28 cellular contexts compared by ENCODE assay signal in the genomic region with DNA sequence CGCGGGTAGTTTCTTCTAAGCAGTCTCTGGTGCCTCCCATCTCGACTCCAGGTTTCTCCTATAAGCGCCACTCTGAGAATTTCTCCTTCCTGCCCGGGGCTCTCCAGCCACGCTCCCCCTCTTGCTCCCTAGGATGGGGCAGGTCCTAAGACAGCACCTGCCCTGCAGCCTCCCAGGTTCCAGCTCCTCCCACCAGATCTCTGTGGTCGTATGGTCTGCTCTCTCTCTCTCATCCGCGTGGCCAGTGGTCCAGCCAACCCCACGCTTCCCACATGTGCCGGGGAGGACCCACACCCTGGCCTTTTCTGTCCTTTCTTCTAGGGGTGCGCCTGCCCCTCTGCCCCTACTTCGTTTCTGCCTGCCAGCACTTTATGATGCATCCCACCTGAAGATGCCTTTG. TPM values are rescaled to one million over a fixed set of nuclear protein-coding genes. Genes with fewer than 3 reads are reported as not detected.
A peak's percentile ranks its signal among the peaks of the same experiment; 100 is the strongest.
DNase-seq lines count a peak whose midpoint lies in the region; ATAC-seq, FAIRE-seq and TF ChIP-seq lines count a peak whose summit lies in the region.
"Had no signal": no experiment of that assay in that cellular context is flagged by ENCODE, and none has a peak within 500 bp of the region (broad histone marks: within the 10 kb centered on the region; RNA-seq: fewer than 3 reads in every experiment).

No MANE protein-coding gene starts in this region.

- no peak overlapping the region for H3K4me3 Mint-ChIP-seq in CD8-positive, alpha-beta memory T cell
- no peak overlapping the region for H3K4me3 Mint-ChIP-seq in progenitor cell of endocrine pancreas (ENCODE audit: low read depth)
- H3K4me3 Mint-ChIP-seq in CD8-positive, alpha-beta T cell, result no peak overlapping the region
- H3K4me3 Mint-ChIP-seq: activated B cell treated with CpG ODN at 0.5 μM for 24 hours; activated naive CD8-positive, alpha-beta T cell treated with anti-CD3 and anti-CD28 coated beads, Interleukin-2, amount 10 ng/mL, durations not matched to agents 7 days and 5 days; memory B cell had no signal

- peaks cover 12 to 57% (median 13%) of the 10 kb centered on the region in 3 donors for H3K36me3 Mint-ChIP-seq in CD8-positive, alpha-beta memory T cell
- peaks cover 22% of the 10 kb centered on the region for H3K36me3 Mint-ChIP-seq in progenitor cell of endocrine pancreas (ENCODE audit: insufficient read depth)
- H3K36me3 Mint-ChIP-seq in CD8-positive, alpha-beta T cell, result peaks cover 47% of the 10 kb centered on the region

- no peak overlapping the region for H3K4me2 ChIP-seq in H1 (ENCODE audit: insufficient read depth in 1 of 2, low read depth in 2 of 2, low read length in 2 of 2)

- H3K23me2 ChIP-seq in H1 (ENCODE audit: low read depth, low read length), result no peaks in the 10 kb centered on the region

- no peak overlapping the region for H2AFZ ChIP-seq in H1 (ENCODE audit: low read length)

- H2BK5ac ChIP-seq in H1 (ENCODE audit: low read depth, low read length), result no peak overlapping the region

- no peak overlapping the region for H2BK120ac ChIP-seq in H1 (replicated peaks; ENCODE audit: low read depth, low read length)

- peaks cover 4 to 8% (median 6%) of the 10 kb centered on the region in 5 donors for H3K9me3 Mint-ChIP-seq in CD8-positive, alpha-beta memory T cell
- H3K9me3 Mint-ChIP-seq in progenitor cell of endocrine pancreas (ENCODE audit: low read depth), result peaks cover 8% of the 10 kb centered on the region
- H3K9me3 Mint-ChIP-seq in CD8-positive, alpha-beta T cell, result no peaks in the 10 kb centered on the region

- no peak overlapping the region for H3K9ac ChIP-seq in H1 (replicated peaks in 1 of 4; ENCODE audit: extremely low read depth in 1 of 4, low read depth in 3 of 4, low read length in 3 of 4)

- 88% methylated on average over 13 of the region's 13 CpGs; no CpG with 5 or more reads in 1 of the 2 experiments for WGBS in H1 (ENCODE audit: extremely low coverage in 1 of 2, insufficient coverage in 1 of 2, insufficient read length in 1 of 2, insufficient replicate concordance in 2 of 2, low coverage in 1 of 2, low lambda C conversion rate in 2 of 2, missing lambda C conversion rate in 1 of 2), 2 experiments
- 88 to 94% methylated on average over 11 to 13 of the region's 13 CpGs for WGBS in body of pancreas, 2 donors

- no peak for DNase-seq in CD8-positive, alpha-beta memory T cell
- DNase-seq in Panc1 (ENCODE audit: low read depth, low spot score), result no peak
- DNase-seq in H1 (ENCODE audit: low read depth in 1 of 2, low spot score in 2 of 2), result no peak
- DNase-seq in progenitor cell of endocrine pancreas (ENCODE audit: low spot score, unreplicated experiment), result no peak
- DNase-seq in body of pancreas, result no peak
- no peak for DNase-seq in CD8-positive, alpha-beta T cell
- no peak for DNase-seq in AG20443 (ENCODE audit: low spot score)
- DNase-seq: activated B cell treated with CpG ODN at 0.5 μM for 24 hours; activated CD4-positive, alpha-beta T cell treated with anti-CD3 and anti-CD28 coated beads, Interleukin-2, amount 50 U/mL, for 48 hours; activated CD8-positive, alpha-beta memory T cell treated with anti-CD3 and anti-CD28 coated beads, Interleukin-2, amount 50 U/mL, for 4 hours; activated naive CD8-positive, alpha-beta T cell treated with anti-CD3 and anti-CD28 coated beads, Interleukin-2, amount 10 ng/mL, durations not matched to agents 7 days and 5 days; BE2C; COR-L47; cortex of kidney; glutamatergic neuron; kidney glomerular epithelial cell; naive B cell; NCI-H1930; NCI-H2227 treated with DMSO at 0.1 percent for 48 hours; NCI-H748 treated with DMSO at 0.1 percent for 48 hours; SW 1271; uterus had no signal

- H3K27ac ChIP-seq in CD8-positive, alpha-beta memory T cell (ENCODE audit: low read depth, low read length), result no peak overlapping the region
- H3K27ac ChIP-seq in Panc1 (ENCODE audit: low read length) (peak overlapping the region; percentile 6; the same call in 1 of the 2 replicates), H1 (ENCODE audit: low read depth, low read length) (no peak overlapping the region), body of pancreas (no peak overlapping the region)
- no peak overlapping the region for H3K27ac ChIP-seq in CD8-positive, alpha-beta T cell (ENCODE audit: low read depth, low read length)
- H3K27ac ChIP-seq: skin epidermis, uterus had no signal

- no peaks in the 10 kb centered on the region for H4K20me1 ChIP-seq in H1 (replicated peaks in 1 of 2; ENCODE audit: control insufficient read depth in 1 of 2, insufficient read depth in 2 of 2, low read length in 2 of 2)

- H2BK15ac ChIP-seq in H1 (ENCODE audit: low read length), result no peak overlapping the region

- peak overlapping the region in 5 of 8 donors; percentile 14 to 66 (median 27) for H3K27ac Mint-ChIP-seq in CD8-positive, alpha-beta memory T cell
- peak overlapping the region; percentile 18 for H3K27ac Mint-ChIP-seq in progenitor cell of endocrine pancreas
- no peak overlapping the region for H3K27ac Mint-ChIP-seq in CD8-positive, alpha-beta T cell
- H3K27ac Mint-ChIP-seq: activated B cell treated with CpG ODN at 0.5 μM for 24 hours; activated naive CD8-positive, alpha-beta T cell treated with anti-CD3 and anti-CD28 coated beads, Interleukin-2, amount 10 ng/mL, durations not matched to agents 7 days and 5 days; activated T-helper 2 cell treated with anti-CD3 and anti-CD28 coated beads, Interferon-gamma antibody, Interleukin-2, Interleukin-4, amounts not matched to agents 10 μg/mL and 5 μg/mL and 100 μg/mL, durations not matched to agents 14 hours and 24 hours and 36 hours; IgD-negative memory B cell; memory B cell had no signal

- H3K79me1 ChIP-seq in H1 (ENCODE audit: low read depth, low read length), result no peaks in the 10 kb centered on the region

- no peak overlapping the region for H3K14ac ChIP-seq in H1 (ENCODE audit: insufficient read length)

- no peak for TF ChIP-seq EP300 in H1 (IDR thresholded peaks at IDR 0.05; ENCODE audit: borderline replicate concordance in 1 of 2, low read depth in 2 of 2, low read length in 2 of 2)

- peaks cover 4% of the 10 kb centered on the region for H3K9me3 ChIP-seq in CD8-positive, alpha-beta memory T cell (ENCODE audit: low read length)
- H3K9me3 ChIP-seq in Panc1 (ENCODE audit: control insufficient read depth, insufficient read depth, low read depth, low read length), result peaks cover 6% of the 10 kb centered on the region; the same call in 1 of the 2 replicates
- no peaks in the 10 kb centered on the region for H3K9me3 ChIP-seq in H1 (ENCODE audit: insufficient read depth in 2 of 2, low read depth in 1 of 2, low read length in 1 of 2)
- no peaks in the 10 kb centered on the region for H3K9me3 ChIP-seq in body of pancreas
- no peaks in the 10 kb centered on the region for H3K9me3 ChIP-seq in CD8-positive, alpha-beta T cell (ENCODE audit: low read length)
- H3K9me3 ChIP-seq: BE2C had no signal

- peak overlapping the region; percentile 8 for H3K4ac ChIP-seq in H1 (replicated peaks; ENCODE audit: insufficient read length, low read depth, low read length)

- no peak overlapping the region for H2AK5ac ChIP-seq in H1 (ENCODE audit: low read depth, low read length)

- no peaks in the 10 kb centered on the region for H3K27me3 ChIP-seq in CD8-positive, alpha-beta memory T cell (ENCODE audit: insufficient read depth, low read length, poor library complexity, severe bottlenecking)
- H3K27me3 ChIP-seq in Panc1 (ENCODE audit: control insufficient read depth, insufficient read depth, low read length) (no peaks in the 10 kb centered on the region), H1 (replicated peaks in 1 of 4; ENCODE audit: control insufficient read depth in 3 of 4, extremely low read depth in 1 of 4, insufficient read depth in 3 of 4, low read length in 3 of 4) (no peaks in the 10 kb centered on the region), body of pancreas (no peaks in the 10 kb centered on the region)
- no peaks in the 10 kb centered on the region for H3K27me3 ChIP-seq in CD8-positive, alpha-beta T cell (ENCODE audit: insufficient read depth, low read length)
- H3K27me3 ChIP-seq: BE2C, uterus had no signal

- H3K79me2 ChIP-seq in H1 (ENCODE audit: control insufficient read depth in 1 of 2, insufficient read depth in 2 of 2, low read length in 2 of 2), result no peaks in the 10 kb centered on the region

- no peak overlapping the region for H4K8ac ChIP-seq in H1 (ENCODE audit: extremely low read depth, insufficient read depth, low read length)

- CTCF ChIA-PET in CD8-positive, alpha-beta memory T cell (lab: Charles Lee), result no interaction called here
- CTCF ChIA-PET in Panc1 (lab: Charles Lee), result no interaction called here
- CTCF ChIA-PET in H1 (lab: Charles Lee; ENCODE audit: partially characterized antibody), result interaction anchor here (0.8 to 1.3 kb wide), 4 partner anchors 9 to 65 kb away, joined by 3 to 4 read pairs (median 3); no protein-coding TSS in a partner anchor
- CTCF ChIA-PET in CD8-positive, alpha-beta T cell (lab: Charles Lee), result interaction anchor here (0.9 kb wide), 1 partner anchor 46 kb away, joined by 3 read pairs; no protein-coding TSS in a partner anchor

- in situ Hi-C loops in Panc1 (cut with HindIII; ENCODE audit: low pct_unique_long_range_greater_than_20kb, low sequenced_read_pairs), result no loop called here

- intact Hi-C loops in Panc1 (cut with micrococcal nuclease; ENCODE audit: unreplicated experiment) (no loop called here), body of pancreas (cut with DNase I) (no loop called here)
- intact Hi-C loops in CD8-positive, alpha-beta T cell (cut with DNase I, micrococcal nuclease), result no loop called here

- no peak overlapping the region for H3K23ac ChIP-seq in H1 (ENCODE audit: insufficient read length)

- POLR2A ChIA-PET in CD8-positive, alpha-beta memory T cell (lab: Charles Lee), result no interaction called here
- POLR2A ChIA-PET in Panc1 (lab: Charles Lee), result no interaction called here
- POLR2A ChIA-PET in H1 (lab: Charles Lee; ENCODE audit: partially characterized antibody), result no interaction called here
- POLR2A ChIA-PET in CD8-positive, alpha-beta T cell (lab: Charles Lee), result no interaction called here

- H2BK12ac ChIP-seq in H1 (ENCODE audit: low read depth, low read length), result no peak overlapping the region

- H3K18ac ChIP-seq in H1 (ENCODE audit: extremely low read depth, low read length), result no peak overlapping the region

- no peak for FAIRE-seq in H1 (lab: Jason Lieb, UNC)
- FAIRE-seq: GM12892 had no signal

- no peak overlapping the region for H2BK20ac ChIP-seq in H1 (ENCODE audit: low read length)

- TF ChIP-seq RAD21 in H1 (IDR thresholded peaks at IDR 0.05 in 1 of 2, conservative IDR thresholded peaks at IDR 0.05 in 1 of 2; ENCODE audit: low read depth in 2 of 2, low read length in 2 of 2), result no peak

- no peaks in the 10 kb centered on the region for H3K4me1 ChIP-seq in CD8-positive, alpha-beta memory T cell (ENCODE audit: insufficient read depth, low read length)
- H3K4me1 ChIP-seq in Panc1 (ENCODE audit: control insufficient read depth, insufficient read depth, low read length) (peaks cover 9% of the 10 kb centered on the region), H1 (replicated peaks in 1 of 4; ENCODE audit: control insufficient read depth in 3 of 4, insufficient read depth in 4 of 4, low read length in 3 of 4) (peaks cover 0 to 2% (median under 1%) of the 10 kb centered on the region in 4 experiments; a peak in 4 of 7 replicates), body of pancreas (peaks cover 4% of the 10 kb centered on the region)
- no peaks in the 10 kb centered on the region for H3K4me1 ChIP-seq in CD8-positive, alpha-beta T cell (ENCODE audit: insufficient read depth, low read length)
- H3K4me1 ChIP-seq: BE2C, uterus had no signal

- no peaks in the 10 kb centered on the region for H3K27me3 Mint-ChIP-seq in CD8-positive, alpha-beta memory T cell
- no peaks in the 10 kb centered on the region for H3K27me3 Mint-ChIP-seq in progenitor cell of endocrine pancreas
- H3K27me3 Mint-ChIP-seq in CD8-positive, alpha-beta T cell (ENCODE audit: low read depth), result no peaks in the 10 kb centered on the region
- H3K27me3 Mint-ChIP-seq: activated naive CD8-positive, alpha-beta T cell treated with anti-CD3 and anti-CD28 coated beads, Interleukin-2, amount 10 ng/mL, durations not matched to agents 7 days and 5 days; naive B cell had no signal

- H4K5ac ChIP-seq in H1 (ENCODE audit: insufficient read length, low read depth, low read length), result no peak overlapping the region

- no peak for TF ChIP-seq POLR2A in H1 (IDR thresholded peaks at IDR 0.05; ENCODE audit: control extremely low read depth in 1 of 2, low read depth in 2 of 2, low read length in 2 of 2)
- TF ChIP-seq POLR2A in body of pancreas (IDR thresholded peaks at IDR 0.05), result no peak

- H3K4me1 Mint-ChIP-seq in CD8-positive, alpha-beta memory T cell, result peaks cover 8 to 54% (median 10%) of the 10 kb centered on the region in 3 donors
- peaks cover 13% of the 10 kb centered on the region for H3K4me1 Mint-ChIP-seq in progenitor cell of endocrine pancreas (ENCODE audit: low read depth)
- peaks cover 5% of the 10 kb centered on the region for H3K4me1 Mint-ChIP-seq in CD8-positive, alpha-beta T cell (ENCODE audit: low read depth)
- H3K4me1 Mint-ChIP-seq: activated B cell treated with CpG ODN at 0.5 μM for 24 hours, memory B cell had no signal

- H3K36me3 ChIP-seq in CD8-positive, alpha-beta memory T cell (ENCODE audit: insufficient read depth, low read length), result no peaks in the 10 kb centered on the region
- no peaks in the 10 kb centered on the region for H3K36me3 ChIP-seq in Panc1 (ENCODE audit: control insufficient read depth, insufficient read depth, low read length)
- H3K36me3 ChIP-seq in H1 (ENCODE audit: control insufficient read depth in 2 of 4, insufficient read depth in 4 of 4, low read length in 3 of 4), result peaks cover 0 to 3% (median 0%) of the 10 kb centered on the region in 4 experiments; a peak in 1 of 8 replicates
- H3K36me3 ChIP-seq in body of pancreas (replicated peaks in 1 of 2; ENCODE audit: insufficient read depth in 1 of 2, low read depth in 2 of 2), result no peaks in the 10 kb centered on the region
- no peaks in the 10 kb centered on the region for H3K36me3 ChIP-seq in CD8-positive, alpha-beta T cell (ENCODE audit: insufficient read depth, low read length)
- H3K36me3 ChIP-seq: BE2C, uterus had no signal

- no peak overlapping the region for H4K91ac ChIP-seq in H1 (replicated peaks; ENCODE audit: insufficient read length, low read length)

- no peak overlapping the region for H3K4me3 ChIP-seq in CD8-positive, alpha-beta memory T cell (ENCODE audit: low read length)
- H3K4me3 ChIP-seq in Panc1 (ENCODE audit: low read depth in 2 of 2, low read length in 2 of 2) (no peak overlapping the region), H1 (ENCODE audit: extremely low read depth in 1 of 4, insufficient read depth in 2 of 4, low read depth in 3 of 4, low read length in 4 of 4) (no peak overlapping the region), body of pancreas (no peak overlapping the region)
- H3K4me3 ChIP-seq in CD8-positive, alpha-beta T cell (ENCODE audit: low read depth, low read length), result no peak overlapping the region
- H3K4me3 ChIP-seq: skin epidermis, uterus had no signal

- TF ChIP-seq CTCF in Panc1 (IDR thresholded peaks at IDR 0.05), result no peak
- no peak for TF ChIP-seq CTCF in H1 (IDR thresholded peaks at IDR 0.05; ENCODE audit: control extremely low read depth in 1 of 3, insufficient read depth in 1 of 3, low read depth in 1 of 3, low read length in 3 of 3)
- no peak for TF ChIP-seq CTCF in progenitor cell of endocrine pancreas (IDR thresholded peaks at IDR 0.05; ENCODE audit: unreplicated experiment)
- no peak for TF ChIP-seq CTCF in body of pancreas (IDR thresholded peaks at IDR 0.05)
- TF ChIP-seq CTCF in CD8-positive, alpha-beta T cell (IDR thresholded peaks at IDR 0.05), result no peak

- ATAC-seq in Panc1 (no peak), body of pancreas (no peak), GM18858 (IDR thresholded peaks at IDR 0.05; ENCODE audit: unreplicated experiment) (no peak)
- no peak for ATAC-seq in CD8-positive, alpha-beta T cell

- BruUV-seq in Panc1 (replicated peaks; lab: Mats Ljungman, UMichigan), result no TSS peak

- no peak overlapping the region for H3K56ac ChIP-seq in H1 (replicated peaks; ENCODE audit: insufficient read length, low read depth, low read length)

RNA-seq across cellular contexts. Expression of gene MVB12B, which starts 40.5 kb away (rescaled TPM):
- 10 to 100 TPM; 11.0 to 13.1 TPM for total RNA-seq in CD8-positive, alpha-beta memory T cell
- 12.7 TPM for polyA plus RNA-seq in CD8-positive, alpha-beta memory T cell
- total RNA-seq in Panc1 (2021; ENCODE audit: unreplicated experiment) (9.4 TPM), progenitor cell of endocrine pancreas (34.6 and 34.8 TPM in 2 replicates), body of pancreas (1 to 10 TPM; 5.2 to 9.9 TPM)
- polyA plus RNA-seq in Panc1 (2012; ENCODE audit: insufficient read length), result 6.6 TPM
- total RNA-seq in H1 (2021; fragmentation: NEBNext Ultra II Directional; extraction: Animal tissue kit (Norgen Biotek cat#: 25700)), result 5.0 and 5.9 TPM in 2 replicates
- polyA plus RNA-seq in H1 (2011; rRNA removed), result 2.6 and 3.7 TPM in 2 replicates
- polyA plus RNA-seq in H1 (2011; cell fraction: cytosol; rRNA removed), result 3.0 TPM
- polyA plus RNA-seq in H1 (2011; cell fraction: nucleus; rRNA removed), result 5.0 TPM
- polyA plus RNA-seq in H1 (2012, experiment 1 of 2), result 3.1 to 4.5 TPM (median 3.4 TPM) in 4 replicates
- 3.0 TPM for polyA plus RNA-seq in H1 (2012, experiment 2 of 2)
- polyA plus RNA-seq in H1 (2013, experiment 1 of 2), result 2.8 TPM
- polyA plus RNA-seq in H1 (2013, experiment 2 of 2), result 2.6 TPM
- 4.5 and 4.6 TPM in 2 replicates for polyA minus RNA-seq in H1 (2011; rRNA and poly(A)+ RNA removed)
- polyA minus RNA-seq in H1 (2011; cell fraction: cytosol; rRNA and poly(A)+ RNA removed), result 6.5 TPM
- 9.8 TPM for polyA minus RNA-seq in H1 (2011; cell fraction: nucleus; rRNA and poly(A)+ RNA removed)
- total RNA-seq in CD8-positive, alpha-beta T cell, result 10 to 100 TPM; 25.7 to 26.9 TPM

Comparison
In these comparisons a context has a peak if more than half of its experiments do, and no peak if none do; other contexts are left out.
1. CTCF ChIA-PET loops: an anchor here in H1 (0.8 to 1.3 kb wide) and CD8-positive, alpha-beta T cell (0.9 kb wide); none called in CD8-positive, alpha-beta memory T cell and Panc1.